ENCODE assay signal across 2 cellular contexts in the genomic region with DNA sequence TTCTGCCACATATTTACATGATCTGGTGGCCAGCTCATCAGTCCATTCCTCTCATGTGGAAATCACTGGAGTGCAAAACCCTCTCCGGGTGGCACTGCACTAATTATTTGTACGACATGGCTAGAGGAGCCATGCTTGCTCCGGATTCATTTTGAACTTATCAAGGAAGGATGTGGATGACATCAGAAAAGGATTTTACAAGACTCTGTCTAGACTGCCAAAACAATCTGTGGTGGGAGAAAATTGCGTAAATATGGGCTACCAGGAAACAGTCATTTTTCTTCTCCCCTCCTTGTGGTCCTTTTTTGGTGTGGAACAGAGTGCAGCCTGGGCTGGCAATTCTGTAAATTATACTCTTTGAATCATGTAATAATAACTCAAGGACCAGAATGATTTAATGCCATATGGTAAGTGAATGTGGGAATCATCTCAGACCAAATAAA.
TF ChIP-seq lines count a peak whose summit lies in the region.

No MANE protein-coding gene starts in this region.

TF ChIP-seq in A549, 52 proteins besides CTCF, POLR2A, EP300 and RAD21:
- TF ChIP-seq CBX8 (IDR thresholded peaks at IDR 0.05) (no peak), ZSCAN20 (CRISPR knock-in tag; IDR thresholded peaks at IDR 0.05) (no peak), KDM5A (IDR thresholded peaks at IDR 0.05) (no peak), HOXA7 (CRISPR knock-in tag; IDR thresholded peaks at IDR 0.05) (0 out of 2 replicates have a peak, but pooled peaks have one; percentile 43), HDAC2 (IDR thresholded peaks at IDR 0.05) (no peak), USF2 (IDR thresholded peaks at IDR 0.05) (no peak), JUN (IDR thresholded peaks at IDR 0.05) (peak; percentile 90 to 91), HOXB5 (CRISPR knock-in tag; IDR thresholded peaks at IDR 0.05) (0 out of 2 replicates have a peak, but pooled peaks have one; percentile 27), POLR2AphosphoS2 (conservative IDR thresholded peaks at IDR 0.05; ENCODE audit: low read length) (no peak), PHF8 (IDR thresholded peaks at IDR 0.05; ENCODE audit: borderline replicate concordance, low read depth) (no peak), JUNB (IDR thresholded peaks at IDR 0.05) (peak; percentile 85), GATA3 (IDR thresholded peaks at IDR 0.05; ENCODE audit: borderline replicate concordance) (peak; percentile 82), ATOH8 (CRISPR knock-in tag; IDR thresholded peaks at IDR 0.05; ENCODE audit: low read depth) (0 out of 2 replicates have a peak, but pooled peaks have one; percentile 67), EHF (CRISPR knock-in tag; IDR thresholded peaks at IDR 0.05) (0 out of 2 replicates have a peak, but pooled peaks have one; percentile 56), RARB (CRISPR knock-in tag; IDR thresholded peaks at IDR 0.05) (no peak), SMC3 (IDR thresholded peaks at IDR 0.05) (peak; percentile 49), FOXS1 (CRISPR knock-in tag; IDR thresholded peaks at IDR 0.05) (0 out of 2 replicates have a peak, but pooled peaks have one; percentile 34), CEBPB (IDR thresholded peaks at IDR 0.05) (peak; percentile 81 to 94; a peak in 3 of 4 replicates), FOSL2 (IDR thresholded peaks at IDR 0.05) (no peak), FOSL2 (CRISPR knock-in tag; IDR thresholded peaks at IDR 0.05) (peak; percentile 75), RFX5 (IDR thresholded peaks at IDR 0.05) (no peak), FOSB (CRISPR knock-in tag; IDR thresholded peaks at IDR 0.05) (peak; percentile 55; the same call in 1 of the 2 replicates), HOXB13 (CRISPR knock-in tag; IDR thresholded peaks at IDR 0.05; ENCODE audit: low read depth) (peak; percentile 80; the same call in 1 of the 2 replicates)
- TF ChIP-seq, protein P1, sequence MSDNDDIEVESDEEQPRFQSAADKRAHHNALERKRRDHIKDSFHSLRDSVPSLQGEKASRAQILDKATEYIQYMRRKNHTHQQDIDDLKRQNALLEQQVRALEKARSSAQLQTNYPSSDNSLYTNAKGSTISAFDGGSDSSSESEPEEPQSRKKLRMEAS (IDR thresholded peaks at IDR 0.05), result peak; percentile 62
- TF ChIP-seq, protein P2, sequence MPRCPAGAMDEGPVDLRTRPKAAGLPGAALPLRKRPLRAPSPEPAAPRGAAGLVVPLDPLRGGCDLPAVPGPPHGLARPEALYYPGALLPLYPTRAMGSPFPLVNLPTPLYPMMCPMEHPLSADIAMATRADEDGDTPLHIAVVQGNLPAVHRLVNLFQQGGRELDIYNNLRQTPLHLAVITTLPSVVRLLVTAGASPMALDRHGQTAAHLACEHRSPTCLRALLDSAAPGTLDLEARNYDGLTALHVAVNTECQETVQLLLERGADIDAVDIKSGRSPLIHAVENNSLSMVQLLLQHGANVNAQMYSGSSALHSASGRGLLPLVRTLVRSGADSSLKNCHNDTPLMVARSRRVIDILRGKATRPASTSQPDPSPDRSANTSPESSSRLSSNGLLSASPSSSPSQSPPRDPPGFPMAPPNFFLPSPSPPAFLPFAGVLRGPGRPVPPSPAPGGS (IDR thresholded peaks at IDR 0.05), result peak; percentile 67; the same call in 1 of the 3 replicates

TF ChIP-seq in HCT116, 20 proteins besides CTCF, POLR2A, EP300 and RAD21:
- TF ChIP-seq ZNF274 (IDR thresholded peaks at IDR 0.05; ENCODE audit: low read depth, low read length) (no peak), EZH2 (IDR thresholded peaks at IDR 0.05) (no peak), CBX3 (IDR thresholded peaks at IDR 0.05; ENCODE audit: low read depth) (no peak), FOSL1 (IDR thresholded peaks at IDR 0.05; ENCODE audit: low read depth) (no peak), JUND (IDR thresholded peaks at IDR 0.05) (no peak), CEBPB (IDR thresholded peaks at IDR 0.05; ENCODE audit: low read depth) (no peak; the same call in 1 of the 2 replicates), SIN3A (IDR thresholded peaks at IDR 0.05; ENCODE audit: low read depth) (no peak)
- TF ChIP-seq, protein P3, sequence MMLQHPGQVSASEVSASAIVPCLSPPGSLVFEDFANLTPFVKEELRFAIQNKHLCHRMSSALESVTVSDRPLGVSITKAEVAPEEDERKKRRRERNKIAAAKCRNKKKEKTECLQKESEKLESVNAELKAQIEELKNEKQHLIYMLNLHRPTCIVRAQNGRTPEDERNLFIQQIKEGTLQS (IDR thresholded peaks at IDR 0.05), result no peak
